Comparison of ENCODE assay signal across 18 cellular contexts in the genomic region with DNA sequence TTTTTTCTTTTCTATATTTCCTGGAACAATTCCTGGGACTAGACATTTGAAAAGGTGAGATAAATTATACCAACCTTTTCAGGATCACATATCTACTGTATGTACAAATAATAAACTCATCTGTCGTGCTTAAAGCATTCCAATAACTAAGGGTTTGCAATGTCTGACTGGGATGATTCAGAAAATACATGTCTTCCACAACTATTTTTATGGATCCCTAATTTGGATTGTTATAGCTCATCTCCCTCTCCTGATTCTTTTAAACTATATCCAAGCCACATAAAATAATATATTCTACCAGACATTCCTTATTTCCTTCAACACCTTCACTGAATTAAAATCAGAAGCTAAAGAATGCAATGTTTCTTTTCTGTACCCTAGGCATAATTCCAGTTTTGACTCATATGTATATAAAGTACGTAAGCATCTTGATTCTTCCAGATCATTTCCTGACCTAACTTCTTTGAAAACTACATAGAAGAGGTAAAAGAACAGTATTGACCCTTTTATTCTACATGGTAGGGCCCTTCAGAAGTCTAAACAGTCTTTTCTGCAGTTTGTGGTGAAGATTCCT.
"Had no signal": no experiment of that assay in that cellular context is flagged by ENCODE, and none has a peak within 500 bp of the region (broad histone marks: within the 10 kb centered on the region; RNA-seq: fewer than 3 reads in every experiment).

No MANE protein-coding gene starts in this region.

- H3K27me3 ChIP-seq: body of pancreas, gastrocnemius medialis, left lung, sigmoid colon, stomach, testis, upper lobe of right lung had no signal

- H3K9me3 ChIP-seq: body of pancreas, gastrocnemius medialis, heart left ventricle, left lung, sigmoid colon, stomach, testis, upper lobe of right lung had no signal

- H3K9me3 Mint-ChIP-seq: activated CD4-positive, alpha-beta T cell treated with anti-CD3 and anti-CD28 coated beads, Interleukin-2, amount 10 ng/mL, durations not matched to agents 7 days and 5 days; activated T-helper 2 cell treated with anti-CD3 and anti-CD28 coated beads, Interferon-gamma antibody, Interleukin-2, Interleukin-4, amounts not matched to agents 10 μg/mL and 5 μg/mL and 100 μg/mL, durations not matched to agents 14 hours and 24 hours and 36 hours had no signal

- H3K4me1 Mint-ChIP-seq: activated CD4-positive, alpha-beta T cell treated with anti-CD3 and anti-CD28 coated beads, Interleukin-2, amount 10 ng/mL, durations not matched to agents 7 days and 5 days; naive B cell had no signal

- ATAC-seq: body of pancreas, gastrocnemius medialis, heart left ventricle, left lung, upper lobe of right lung had no signal

- H3K36me3 ChIP-seq: gastrocnemius medialis, heart left ventricle, left lung, sigmoid colon, stomach, upper lobe of right lung had no signal

- H3K4me3 Mint-ChIP-seq: activated CD4-positive, alpha-beta T cell treated with anti-CD3 and anti-CD28 coated beads, Interleukin-2, amount 10 ng/mL, durations not matched to agents 7 days and 5 days; naive B cell had no signal

- H3K27ac ChIP-seq: body of pancreas, coronary artery, gastrocnemius medialis, heart left ventricle, left lung, parathyroid adenoma, sigmoid colon, stomach, testis, upper lobe of right lung had no signal

- H3K27ac Mint-ChIP-seq: activated CD4-positive, alpha-beta T cell treated with anti-CD3 and anti-CD28 coated beads, Interleukin-2, amount 10 ng/mL, durations not matched to agents 7 days and 5 days; activated T-helper 2 cell treated with anti-CD3 and anti-CD28 coated beads, Interferon-gamma antibody, Interleukin-2, Interleukin-4, amounts not matched to agents 10 μg/mL and 5 μg/mL and 100 μg/mL, durations not matched to agents 14 hours and 24 hours and 36 hours; naive B cell had no signal

- H3K27me3 Mint-ChIP-seq: activated CD4-positive, alpha-beta T cell treated with anti-CD3 and anti-CD28 coated beads, Interleukin-2, amount 10 ng/mL, durations not matched to agents 7 days and 5 days; naive B cell had no signal

- H2AFZ ChIP-seq: parathyroid adenoma had no signal

- H3K79me2 ChIP-seq: parathyroid adenoma had no signal

- H3K36me3 Mint-ChIP-seq: naive B cell had no signal

- H3K4me1 ChIP-seq: body of pancreas, gastrocnemius medialis, left lung, parathyroid adenoma, stomach, upper lobe of right lung had no signal

- DNase-seq: activated CD4-positive, alpha-beta T cell treated with anti-CD3 and anti-CD28 coated beads, Interleukin-2, amount 10 ng/mL, durations not matched to agents 7 days and 5 days; activated naive CD4-positive, alpha-beta T cell treated with anti-CD3 and anti-CD28 coated beads, Interleukin-2, amount 50 U/mL, for 16 hours; body of pancreas; central memory CD4-positive, alpha-beta T cell; gastrocnemius medialis; heart left ventricle; left lung; mammary epithelial cell; naive B cell; sigmoid colon; stimulated activated CD4-positive, alpha-beta T cell treated with anti-CD3 and anti-CD28 coated beads, Interleukin-12 subunit alpha, Interleukin-12 subunit beta, amount 100 ng/mL, for 4 hours; stimulated activated CD4-positive, alpha-beta T cell treated with anti-CD3 and anti-CD28 coated beads, Interleukin-2, amount 100 ng/mL, for 24 hours; stomach; testis; upper lobe of right lung had no signal

- H3K4me3 ChIP-seq: body of pancreas, coronary artery, gastrocnemius medialis, heart left ventricle, left lung, sigmoid colon, stomach, testis, upper lobe of right lung had no signal
